16 cellular contexts compared by ENCODE assay signal in the genomic region with DNA sequence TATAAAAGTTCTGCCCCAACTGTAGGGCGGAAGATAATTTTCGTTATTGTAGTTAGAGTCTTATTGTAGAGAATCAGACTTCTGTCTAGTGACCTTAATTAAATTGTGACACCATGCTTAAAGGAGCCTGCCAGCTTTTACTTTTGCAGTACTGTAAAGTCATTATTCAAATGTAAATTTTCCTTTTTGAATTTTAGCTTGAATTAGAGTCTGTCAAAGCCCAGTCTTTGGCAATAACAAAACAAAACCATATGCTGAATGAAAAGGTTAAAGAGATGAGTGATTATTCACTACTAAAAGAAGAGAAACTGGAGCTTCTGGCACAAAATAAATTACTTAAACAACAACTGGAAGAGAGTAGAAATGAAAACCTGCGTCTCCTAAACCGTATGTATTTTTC. TPM values are rescaled to one million over a fixed set of nuclear protein-coding genes. Genes with fewer than 3 reads are reported as not detected.
A peak's percentile ranks its signal among the peaks of the same experiment; 100 is the strongest.
DNase-seq lines count a peak whose midpoint lies in the region; FAIRE-seq and TF ChIP-seq lines count a peak whose summit lies in the region.
"Had no signal": no experiment of that assay in that cellular context is flagged by ENCODE, and none has a peak within 500 bp of the region (broad histone marks: within the 10 kb centered on the region; RNA-seq: fewer than 3 reads in every experiment).

No MANE protein-coding gene starts in this region.

- H3K4me2 ChIP-seq in BLaER1 (no peak overlapping the region), astrocyte (ENCODE audit: low read length) (no peak overlapping the region), GM23248 (ENCODE audit: unreplicated experiment) (no peak overlapping the region)
- H3K4me2 ChIP-seq: KMS-11 had no signal

- H3K4me3 ChIP-seq in BLaER1 (no peak overlapping the region), HAP-1 (no peak overlapping the region), astrocyte (ENCODE audit: insufficient read depth, low read depth, low read length) (no peak overlapping the region), kidney (ENCODE audit: low read length in 2 of 2) (no peak overlapping the region), MG63 (no peak overlapping the region), GM23248 (no peak overlapping the region), Caco-2 (ENCODE audit: low read depth, low read length) (no peak overlapping the region)

- peaks cover 89% of the 10 kb centered on the region for H3K4me1 ChIP-seq in BLaER1
- peaks cover 33% of the 10 kb centered on the region for H3K4me1 ChIP-seq in HAP-1
- no peaks in the 10 kb centered on the region for H3K4me1 ChIP-seq in astrocyte (ENCODE audit: insufficient read depth, low read length)
- no peaks in the 10 kb centered on the region for H3K4me1 ChIP-seq in kidney (ENCODE audit: control insufficient read depth in 1 of 2, insufficient read depth in 1 of 2, low read depth in 1 of 2, low read length in 2 of 2)
- no peaks in the 10 kb centered on the region for H3K4me1 ChIP-seq in GM23248 (ENCODE audit: insufficient read depth)
- peaks cover 35% of the 10 kb centered on the region for H3K4me1 ChIP-seq in Caco-2

- H3K79me2 ChIP-seq in astrocyte (ENCODE audit: insufficient read depth, low read length) (no peaks in the 10 kb centered on the region), GM23248 (ENCODE audit: insufficient read depth) (no peaks in the 10 kb centered on the region)

- no peaks in the 10 kb centered on the region for H3F3A ChIP-seq in GM23248 (ENCODE audit: insufficient read depth)

- TF ChIP-seq CTCF in astrocyte (IDR thresholded peaks at IDR 0.05; ENCODE audit: insufficient read depth, low read depth, low read length) (no peak), kidney (IDR thresholded peaks at IDR 0.05; ENCODE audit: borderline replicate concordance, extremely low read depth, insufficient read depth) (no peak), Caco-2 (IDR thresholded peaks at IDR 0.05; ENCODE audit: insufficient read depth in 1 of 2, low read depth in 1 of 2, low read length in 1 of 2, severe bottlenecking in 1 of 2, unreplicated experiment in 1 of 2) (no peak)

- H3K27me3 Mint-ChIP-seq in astrocyte (ENCODE audit: low read depth, unreplicated experiment) (no peaks in the 10 kb centered on the region), Caco-2 (ENCODE audit: insufficient read depth, unreplicated experiment) (no peaks in the 10 kb centered on the region)
- H3K27me3 Mint-ChIP-seq: CD4-positive, alpha-beta T cell had no signal

- H3K27ac Mint-ChIP-seq in astrocyte (ENCODE audit: unreplicated experiment), result no peak overlapping the region
- no peak overlapping the region for H3K27ac Mint-ChIP-seq in Caco-2 (ENCODE audit: unreplicated experiment)
- H3K27ac Mint-ChIP-seq: CD4-positive, alpha-beta T cell had no signal

- H3K27ac ChIP-seq in BLaER1, result peak overlapping the region; percentile 60; the same call in 1 of the 2 replicates
- H3K27ac ChIP-seq in astrocyte (ENCODE audit: low read depth, low read length), result no peak overlapping the region
- no peak overlapping the region for H3K27ac ChIP-seq in kidney (ENCODE audit: low read depth in 2 of 2, low read length in 2 of 2)
- no peak overlapping the region for H3K27ac ChIP-seq in GM23248
- H3K27ac ChIP-seq: 22Rv1, KMS-11 had no signal

- H3K9ac ChIP-seq in BLaER1, result no peak overlapping the region
- H3K9ac ChIP-seq in astrocyte (ENCODE audit: low read length), result no peak overlapping the region
- no peak overlapping the region for H3K9ac ChIP-seq in kidney (ENCODE audit: low read length in 2 of 2)
- no peak overlapping the region for H3K9ac ChIP-seq in GM23248
- H3K9ac ChIP-seq: KMS-11 had no signal

- BruUV-seq in Caco-2 (replicated peaks; lab: Mats Ljungman, UMichigan), result no TSS peak

- FAIRE-seq in astrocyte (lab: Jason Lieb, UNC), result peak; percentile 91
- FAIRE-seq in kidney (lab: Jason Lieb, UNC), result peak; percentile 70
- FAIRE-seq: GM12891, GM19239, HTR-8/SVneo had no signal

- in situ Hi-C loops in HAP-1 (cut with MboI; ENCODE audit: low sequenced_read_pairs), result no loop called here
- in situ Hi-C loops in GM23248 (cut with MboI), result no loop called here

- DNase-seq in HAP-1 (ENCODE audit: low spot score in 2 of 2) (peak; percentile 50 to 98), astrocyte (ENCODE audit: low read depth) (no peak), kidney (no peak), MG63 (no peak), GM23248 (no peak), NCI-H1436 treated with DMSO at 0.1 percent for 48 hours (lab: John Stamatoyannopoulos, UW) (no peak), Caco-2 (no peak)
- DNase-seq: CD4-positive, alpha-beta T cell; DMS79; H9 had no signal

- CTCF ChIA-PET in Caco-2 (lab: Charles Lee), result no interaction called here

- H2AFZ ChIP-seq in astrocyte (ENCODE audit: low read depth, low read length) (no peak overlapping the region), GM23248 (no peak overlapping the region)

- 98 to 100% methylated on average over 4 of the region's 4 CpGs for WGBS in GM23248 (ENCODE audit: low coverage in 1 of 2, low lambda C conversion rate in 2 of 2, missing lambda C conversion rate in 2 of 2), 2 experiments

- H3K9me3 Mint-ChIP-seq in astrocyte (ENCODE audit: unreplicated experiment), result no peaks in the 10 kb centered on the region
- H3K9me3 Mint-ChIP-seq in Caco-2 (ENCODE audit: unreplicated experiment), result no peaks in the 10 kb centered on the region
- H3K9me3 Mint-ChIP-seq: CD4-positive, alpha-beta T cell had no signal

- H3K4me3 Mint-ChIP-seq in astrocyte (ENCODE audit: unreplicated experiment), result no peak overlapping the region
- H3K4me3 Mint-ChIP-seq in Caco-2 (ENCODE audit: unreplicated experiment), result no peak overlapping the region
- H3K4me3 Mint-ChIP-seq: CD4-positive, alpha-beta T cell; H9 had no signal

- POLR2A ChIA-PET in Caco-2 (lab: Charles Lee), result no interaction called here

- H4K20me1 ChIP-seq in BLaER1 (no peaks in the 10 kb centered on the region), astrocyte (ENCODE audit: insufficient read depth, low read length) (no peaks in the 10 kb centered on the region), GM23248 (ENCODE audit: insufficient read depth) (no peaks in the 10 kb centered on the region)

- peaks cover 69% of the 10 kb centered on the region for H3K36me3 ChIP-seq in BLaER1
- peaks cover 37% of the 10 kb centered on the region for H3K36me3 ChIP-seq in HAP-1 (replicated peaks)
- H3K36me3 ChIP-seq in astrocyte (ENCODE audit: insufficient read depth, low read length), result peaks cover 8% of the 10 kb centered on the region
- peaks cover 0 to 20% of the 10 kb centered on the region in 2 donors for H3K36me3 ChIP-seq in kidney (ENCODE audit: control insufficient read depth in 1 of 2, insufficient read depth in 2 of 2, low read length in 2 of 2)
- peaks cover 13% of the 10 kb centered on the region for H3K36me3 ChIP-seq in MG63
- no peaks in the 10 kb centered on the region for H3K36me3 ChIP-seq in GM23248 (ENCODE audit: low read depth)
- no peaks in the 10 kb centered on the region for H3K36me3 ChIP-seq in Caco-2 (ENCODE audit: control insufficient read depth, insufficient read depth, low read length)

- H3K9me3 ChIP-seq in BLaER1 (no peaks in the 10 kb centered on the region), HAP-1 (no peaks in the 10 kb centered on the region), astrocyte (ENCODE audit: insufficient read depth, low read depth, low read length) (no peaks in the 10 kb centered on the region), kidney (ENCODE audit: control insufficient read depth in 1 of 2, low read length in 2 of 2) (no peaks in the 10 kb centered on the region), MG63 (no peaks in the 10 kb centered on the region), GM23248 (ENCODE audit: low read depth) (no peaks in the 10 kb centered on the region), Caco-2 (no peaks in the 10 kb centered on the region)

- intact Hi-C loops in kidney (cut with DNase I), result no loop called here
- intact Hi-C loops in Caco-2 (cut with micrococcal nuclease; ENCODE audit: unreplicated experiment), result no loop called here

- no peaks in the 10 kb centered on the region for H3K36me3 Mint-ChIP-seq in astrocyte (ENCODE audit: low read depth, unreplicated experiment)
- H3K36me3 Mint-ChIP-seq in Caco-2 (ENCODE audit: insufficient read depth, unreplicated experiment), result peaks cover 44% of the 10 kb centered on the region

- no peaks in the 10 kb centered on the region for H3K4me1 Mint-ChIP-seq in astrocyte (ENCODE audit: low read depth, unreplicated experiment)
- peaks cover 9% of the 10 kb centered on the region for H3K4me1 Mint-ChIP-seq in Caco-2 (ENCODE audit: low read depth, unreplicated experiment)

- no peaks in the 10 kb centered on the region for H3K9me2 ChIP-seq in GM23248 (ENCODE audit: insufficient read depth)

- H3K27me3 ChIP-seq in BLaER1 (peaks cover 4% of the 10 kb centered on the region; the same call in 1 of the 2 replicates), HAP-1 (ENCODE audit: low read depth) (no peaks in the 10 kb centered on the region), astrocyte (ENCODE audit: insufficient read depth, low read length) (no peaks in the 10 kb centered on the region), MG63 (no peaks in the 10 kb centered on the region), GM23248 (replicated peaks; ENCODE audit: insufficient read depth) (no peaks in the 10 kb centered on the region), Caco-2 (replicated peaks; ENCODE audit: control insufficient read depth, insufficient read depth, low read length) (no peaks in the 10 kb centered on the region)

RNA-seq across cellular contexts. Expression of gene OFD1, which starts 21.8 kb away (rescaled TPM):
- total RNA-seq in astrocyte (16.1 and 22.0 TPM in 2 replicates), kidney (42.0 TPM), Caco-2 (2022) (33.9 and 34.0 TPM in 2 replicates)
- polyA plus RNA-seq in kidney (ENCODE audit: insufficient read depth, low read depth, low replicate concordance) (20.6 TPM), GM23248 (2016; fragmentation: Nextera tagmentation; extraction: Ambion mirVana) (9.6 and 10.4 TPM in 2 replicates)
- 9.6 and 38.4 TPM in 2 replicates for total RNA-seq in MG63 (2014; rRNA removed; shearing (Covaris generic); ENCODE audit: low replicate concordance)
- 3.2 and 6.2 TPM in 2 replicates for total RNA-seq in GM23248 (2014; rRNA removed; shearing (Covaris generic))

RNA-seq across cellular contexts. Expression of gene TRAPPC2, which starts 22.0 kb away (rescaled TPM):
- 16.6 and 17.0 TPM in 2 replicates for total RNA-seq in astrocyte
- total RNA-seq in kidney, result 21.0 TPM
- 9.0 TPM for polyA plus RNA-seq in kidney (ENCODE audit: insufficient read depth, low read depth, low replicate concordance)
- total RNA-seq in MG63 (2014; rRNA removed; shearing (Covaris generic); ENCODE audit: low replicate concordance), result 14.6 and 38.0 TPM in 2 replicates
- total RNA-seq in GM23248 (2014; rRNA removed; shearing (Covaris generic)), result 10.4 and 12.3 TPM in 2 replicates
- polyA plus RNA-seq in GM23248 (2016; fragmentation: Nextera tagmentation; extraction: Ambion mirVana), result 11.3 and 12.0 TPM in 2 replicates
- total RNA-seq in Caco-2 (2022), result 19.3 and 19.4 TPM in 2 replicates

Comparison
In these comparisons a context has a peak if more than half of its experiments do, and no peak if none do; other contexts are left out.
1. DNase-seq: peak in HAP-1 (2 of 2); none in astrocyte (single experiment), kidney (single experiment), MG63 (single experiment), GM23248 (single experiment), NCI-H1436 treated with DMSO at 0.1 percent for 48 hours (single experiment) and Caco-2 (0 of 2).